ENCODE assay signal across 12 cellular contexts in genomic region chr2:214960677-214961076, GRCh38.
DNase-seq lines count a peak whose midpoint lies in the region; TF ChIP-seq lines count a peak whose summit lies in the region.
"Had no signal": no experiment of that assay in that cellular context is flagged by ENCODE, and none has a peak within 500 bp of the region (broad histone marks: within the 10 kb centered on the region; RNA-seq: fewer than 3 reads in every experiment).

No MANE protein-coding gene starts in this region.

- no peak overlapping the region for H3K4me3 ChIP-seq in dorsolateral prefrontal cortex
- H3K4me3 ChIP-seq in adrenal gland: no peak overlapping the region
- H3K4me3 ChIP-seq: SK-N-MC, testis had no signal

- TF ChIP-seq POLR2A in adrenal gland (IDR thresholded peaks at IDR 0.05): no peak

- H3K27ac ChIP-seq in dorsolateral prefrontal cortex: no peak overlapping the region
- no peak overlapping the region for H3K27ac ChIP-seq in adrenal gland
- H3K27ac ChIP-seq: SK-N-MC, testis had no signal

- peak; percentile 1 for DNase-seq in NCI-H146 (lab: John Stamatoyannopoulos, UW)
- no peak for DNase-seq in NCI-H146 treated with DMSO at 0.1 percent for 48 hours (lab: John Stamatoyannopoulos, UW; ENCODE audit: unreplicated experiment)
- DNase-seq in NCI-H1048 (lab: John Stamatoyannopoulos, UW): peak; percentile 12
- no peak for DNase-seq in dorsolateral prefrontal cortex
- DNase-seq in pons (ENCODE audit: low spot score): peak; percentile 31
- DNase-seq in SKM-1 (lab: John Stamatoyannopoulos, UW; ENCODE audit: unreplicated experiment): no peak
- DNase-seq in DMS114 treated with DMSO at 0.1 percent for 48 hours (lab: John Stamatoyannopoulos, UW; ENCODE audit: unreplicated experiment): no peak
- DNase-seq in adrenal gland: no peak
- DNase-seq: activated CD4-positive, alpha-beta memory T cell treated with anti-CD3 and anti-CD28 coated beads, Interleukin-2, amount 10 ng/mL, durations not matched to agents 7 days and 5 days; effector memory CD4-positive, alpha-beta T cell; testis had no signal

- no peaks in the 10 kb centered on the region for H3K27me3 ChIP-seq in dorsolateral prefrontal cortex
- no peaks in the 10 kb centered on the region for H3K27me3 ChIP-seq in adrenal gland
- H3K27me3 ChIP-seq: testis had no signal

- peak; percentile 31 to 74 (median 52) for TF ChIP-seq CTCF in dorsolateral prefrontal cortex (IDR thresholded peaks at IDR 0.05 in 54 of 56, conservative IDR thresholded peaks at IDR 0.05 in 2 of 56; ENCODE audit: low read depth in 1 of 56, partially characterized antibody in 56 of 56)
- TF ChIP-seq CTCF in adrenal gland (IDR thresholded peaks at IDR 0.05): peak in 3 of 6 experiments; percentile 9 to 14 (median 13)

- no peaks in the 10 kb centered on the region for H3K9me3 ChIP-seq in adrenal gland (replicated peaks in 1 of 3)
- H3K9me3 ChIP-seq: testis had no signal

- no peaks in the 10 kb centered on the region for H3K4me1 ChIP-seq in adrenal gland (replicated peaks in 1 of 2)
- H3K4me1 ChIP-seq: testis had no signal

- intact Hi-C loops in dorsolateral prefrontal cortex (cut with DNase I): loop anchor here in 1 of 2 donors (5.0 kb wide), 1 partner anchor 312 kb away; no protein-coding TSS in a partner anchor
- intact Hi-C loops in adrenal gland (cut with DNase I): no loop called here

- H3K36me3 ChIP-seq in adrenal gland (replicated peaks in 1 of 2): no peaks in the 10 kb centered on the region

Comparison
In these comparisons a context has a peak if more than half of its experiments do, and no peak if none do; other contexts are left out.
1. DNase-seq: peak in NCI-H146 (single experiment), NCI-H1048 (single experiment) and pons (single experiment); none in NCI-H146 treated with DMSO at 0.1 percent for 48 hours (single experiment), dorsolateral prefrontal cortex (0 of 10), SKM-1 (single experiment), DMS114 treated with DMSO at 0.1 percent for 48 hours (single experiment) and adrenal gland (0 of 7).